ENCODE assay signal across 8 cellular contexts in genomic region chr5:175059687-175060194, GRCh38.
DNase-seq lines count a peak whose midpoint lies in the region; ATAC-seq lines count a peak whose summit lies in the region.

No MANE protein-coding gene starts in this region.

- peaks cover 8% of the 10 kb centered on the region; the same call in 1 of the 2 replicates for H3K4me1 ChIP-seq in BLaER1
- peaks cover 8% of the 10 kb centered on the region for H3K4me1 ChIP-seq in adipocyte (ENCODE audit: control insufficient read depth, insufficient read depth, low read length)
- H3K4me1 ChIP-seq in stomach smooth muscle (ENCODE audit: control insufficient read depth, insufficient read depth, low read length) = peaks cover 10% of the 10 kb centered on the region

- H3K36me3 ChIP-seq in BLaER1 (no peaks in the 10 kb centered on the region), adipocyte (ENCODE audit: control insufficient read depth, insufficient read depth, low read length, severe bottlenecking) (no peaks in the 10 kb centered on the region), stomach smooth muscle (ENCODE audit: control insufficient read depth in 2 of 2, insufficient read depth in 2 of 2, low read length in 2 of 2) (no peaks in the 10 kb centered on the region)

- H3K27me3 ChIP-seq in BLaER1 (peaks cover 11% of the 10 kb centered on the region), adipocyte (replicated peaks; ENCODE audit: control insufficient read depth, insufficient read depth, low read length) (no peaks in the 10 kb centered on the region), stomach smooth muscle (ENCODE audit: control insufficient read depth in 1 of 2, insufficient read depth in 2 of 2, low read length in 2 of 2) (no peaks in the 10 kb centered on the region)

- H3K4me3 ChIP-seq in BLaER1 (no peak overlapping the region), adipocyte (ENCODE audit: low read length) (peak overlapping the region; percentile 65), stomach smooth muscle (ENCODE audit: low read length in 2 of 2) (peak overlapping the region; percentile 59 to 63)
- H3K4me3 ChIP-seq in Jurkat, Clone E6-1 (ENCODE audit: low read length) = no peak overlapping the region

- H3K27ac ChIP-seq in BLaER1 (no peak overlapping the region), stomach smooth muscle (ENCODE audit: low read length) (peak overlapping the region; percentile 6)

- H4K20me1 ChIP-seq in BLaER1 = no peaks in the 10 kb centered on the region

- H3K9ac ChIP-seq in BLaER1 (no peak overlapping the region), adipocyte (ENCODE audit: low read length) (peak overlapping the region; percentile 29), stomach smooth muscle (ENCODE audit: low read length in 2 of 2) (peak overlapping the region in 1 of 2 donors; percentile 36)

- peak overlapping the region; percentile 67 for H3K4me2 ChIP-seq in BLaER1

- peak; percentile 4 for DNase-seq in Jurkat, Clone E6-1 (ENCODE audit: low read depth, low spot score)
- DNase-seq in adipocyte (ENCODE audit: low read depth) = peak; percentile 6
- peak; percentile 82 for DNase-seq in inferior parietal cortex (ENCODE audit: extremely low spot score)

- no peak for ATAC-seq in GM21717 (IDR thresholded peaks at IDR 0.05; ENCODE audit: unreplicated experiment)
- no peak for ATAC-seq in GM19328 (IDR thresholded peaks at IDR 0.05; ENCODE audit: unreplicated experiment)
- no peak for ATAC-seq in HG02610 (IDR thresholded peaks at IDR 0.05; ENCODE audit: unreplicated experiment)

- H3K9me3 ChIP-seq in BLaER1 (no peaks in the 10 kb centered on the region), adipocyte (ENCODE audit: control insufficient read depth, low read length) (no peaks in the 10 kb centered on the region), stomach smooth muscle (ENCODE audit: control insufficient read depth in 2 of 2, low read length in 2 of 2) (no peaks in the 10 kb centered on the region)

Comparison
In these comparisons a context has a peak if more than half of its experiments do, and no peak if none do; other contexts are left out.
1. H3K4me3 ChIP-seq: peak in adipocyte (single experiment) and stomach smooth muscle (2 of 2); none in BLaER1 (single experiment) and Jurkat, Clone E6-1 (single experiment).
2. DNase-seq: peak in every context shown above with its lines; median percentile 82 in inferior parietal cortex; 6 in adipocyte; 4 in Jurkat, Clone E6-1.